13 cellular contexts compared by ENCODE assay signal in genomic region chr10:100174699-100175677, GRCh38. TPM values are rescaled to one million over a fixed set of nuclear protein-coding genes. Genes with fewer than 3 reads are reported as not detected.
DNase-seq lines count a peak whose midpoint lies in the region; ATAC-seq and TF ChIP-seq lines count a peak whose summit lies in the region.
"Had no signal": no experiment of that assay in that cellular context is flagged by ENCODE, and none has a peak within 500 bp of the region (broad histone marks: within the 10 kb centered on the region; RNA-seq: fewer than 3 reads in every experiment).

No MANE protein-coding gene starts in this region.

- peaks cover 24% of the 10 kb centered on the region for H3K4me1 Mint-ChIP-seq in activated naive CD8-positive, alpha-beta T cell treated with anti-CD3 and anti-CD28 coated beads, Interleukin-2, amount 10 ng/mL, durations not matched to agents 7 days and 5 days

- intact Hi-C loops in spleen (cut with DNase I; ENCODE audit: low total_unique reads), result no loop called here

- peak overlapping the region; percentile 6 for H3K4me3 Mint-ChIP-seq in activated naive CD8-positive, alpha-beta T cell treated with anti-CD3 and anti-CD28 coated beads, Interleukin-2, amount 10 ng/mL, durations not matched to agents 7 days and 5 days

- POLR2A ChIA-PET in activated naive CD8-positive, alpha-beta T cell treated with anti-CD3 and anti-CD28 coated beads, Interleukin-2, amount 10 ng/mL, durations not matched to agents 7 days and 5 days (lab: Charles Lee), result interaction anchor here (1.7 kb wide), 1 partner anchor 10 kb away, joined by 3 read pairs; no protein-coding TSS in a partner anchor

- H3K4me1 ChIP-seq in spleen, result peaks cover 0 to 15% (median 2%) of the 10 kb centered on the region in 6 donors

- no peaks in the 10 kb centered on the region for H3K9me3 Mint-ChIP-seq in activated naive CD8-positive, alpha-beta T cell treated with anti-CD3 and anti-CD28 coated beads, Interleukin-2, amount 10 ng/mL, durations not matched to agents 7 days and 5 days

- no peaks in the 10 kb centered on the region for H3K27me3 Mint-ChIP-seq in activated naive CD8-positive, alpha-beta T cell treated with anti-CD3 and anti-CD28 coated beads, Interleukin-2, amount 10 ng/mL, durations not matched to agents 7 days and 5 days

- no peak overlapping the region for H3K27ac ChIP-seq in spleen
- H3K27ac ChIP-seq: cardiac muscle cell had no signal

- H3K36me3 Mint-ChIP-seq in activated naive CD8-positive, alpha-beta T cell treated with anti-CD3 and anti-CD28 coated beads, Interleukin-2, amount 10 ng/mL, durations not matched to agents 7 days and 5 days, result peaks cover 52% of the 10 kb centered on the region

- TF ChIP-seq CTCF in spleen (IDR thresholded peaks at IDR 0.05 in 8 of 11, conservative IDR thresholded peaks at IDR 0.05 in 3 of 11), result no peak

- peak overlapping the region; percentile 17 for H3K27ac Mint-ChIP-seq in activated naive CD8-positive, alpha-beta T cell treated with anti-CD3 and anti-CD28 coated beads, Interleukin-2, amount 10 ng/mL, durations not matched to agents 7 days and 5 days

- H3K4me3 ChIP-seq in spleen, result no peak overlapping the region
- H3K4me3 ChIP-seq: cardiac muscle cell, K562 had no signal

- H3K9me3 ChIP-seq in spleen, result no peaks in the 10 kb centered on the region

- no peaks in the 10 kb centered on the region for H3K27me3 ChIP-seq in spleen (replicated peaks in 1 of 7)
- H3K27me3 ChIP-seq: cardiac muscle cell had no signal

- WGBS in spleen, 5 donors, result 83 to 95% (median 87%) methylated on average over 3 of the region's 3 CpGs

- ATAC-seq in GM18511 (IDR thresholded peaks at IDR 0.05; ENCODE audit: unreplicated experiment), result peak; percentile 84
- peak; percentile 80 for ATAC-seq in GM19455 (IDR thresholded peaks at IDR 0.05; ENCODE audit: unreplicated experiment)
- peak; percentile 66 for ATAC-seq in HG03045 (IDR thresholded peaks at IDR 0.05; ENCODE audit: unreplicated experiment)
- peak; percentile 65 for ATAC-seq in activated naive CD8-positive, alpha-beta T cell treated with anti-CD3 and anti-CD28 coated beads, Interleukin-2, amount 10 ng/mL, durations not matched to agents 7 days and 5 days (ENCODE audit: low read depth)
- ATAC-seq in left lobe of liver, result no peak
- no peak for ATAC-seq in GM21526 (IDR thresholded peaks at IDR 0.05; ENCODE audit: low FRiP score, unreplicated experiment)
- ATAC-seq: K562 had no signal

- no peak for DNase-seq in activated naive CD8-positive, alpha-beta T cell treated with anti-CD3 and anti-CD28 coated beads, Interleukin-2, amount 10 ng/mL, durations not matched to agents 7 days and 5 days
- DNase-seq in spleen (no peak), NCI-H345 treated with DMSO at 0.1 percent for 48 hours (lab: John Stamatoyannopoulos, UW; ENCODE audit: unreplicated experiment) (no peak), left lobe of liver (ENCODE audit: low spot score) (no peak)
- DNase-seq: activated CD4-positive, alpha-beta T cell treated with anti-CD3 and anti-CD28 coated beads for 1 hour; DMS153; NCI-H2227 treated with DMSO at 0.1 percent for 48 hours had no signal

- H3K36me3 ChIP-seq in spleen, result peaks cover 4 to 97% (median 49%) of the 10 kb centered on the region in 6 donors

- TF ChIP-seq POLR2A in spleen (IDR thresholded peaks at IDR 0.05), result no peak

RNA-seq across cellular contexts. Expression of gene ERLIN1, which starts 10.8 kb away (rescaled TPM):
- 10 to 100 TPM; 14.9 to 16.2 TPM for total RNA-seq in activated naive CD8-positive, alpha-beta T cell treated with anti-CD3 and anti-CD28 coated beads, Interleukin-2, amount 10 ng/mL, durations not matched to agents 7 days and 5 days
- total RNA-seq in spleen, result 10 to 100 TPM; 17.2 to 29.6 (median 19.3) TPM
- 1 to 10 TPM; 2.6 to 5.9 (median 3.6) TPM for polyA plus RNA-seq in spleen
- 43.6 TPM for total RNA-seq in left lobe of liver

RNA-seq across cellular contexts. Expression of gene CHUK, which starts 54.4 kb away (rescaled TPM):
- 10 to 100 TPM; 19.5 to 21.9 TPM for total RNA-seq in activated naive CD8-positive, alpha-beta T cell treated with anti-CD3 and anti-CD28 coated beads, Interleukin-2, amount 10 ng/mL, durations not matched to agents 7 days and 5 days
- total RNA-seq in spleen, result 10 to 100 TPM; 17.5 to 26.4 (median 24.8) TPM
- polyA plus RNA-seq in spleen, result 1 to 10 TPM; 5.9 to 8.6 (median 6.6) TPM
- 9.4 TPM for total RNA-seq in left lobe of liver

Comparison
In these comparisons a context has a peak if more than half of its experiments do, and no peak if none do; other contexts are left out.
1. ATAC-seq: peak in GM18511 (single experiment), GM19455 (single experiment), HG03045 (single experiment) and activated naive CD8-positive, alpha-beta T cell treated with anti-CD3 and anti-CD28 coated beads, Interleukin-2, amount 10 ng/mL, durations not matched to agents 7 days and 5 days (single experiment); none in left lobe of liver (single experiment) and GM21526 (single experiment).